Comparison of ENCODE assay signal across 1 cellular context in genomic region chr2:224011837-224012236, GRCh38.
TF ChIP-seq lines count a peak whose summit lies in the region.

No MANE protein-coding gene starts in this region.

TF ChIP-seq in IMR-90, 13 proteins besides CTCF, POLR2A, EP300 and RAD21:
- no peak for TF ChIP-seq RFX5 (IDR thresholded peaks at IDR 0.05; ENCODE audit: low read depth, low read length)
